Comparison of ENCODE assay signal across 8 cellular contexts in genomic region chr6:112337209-112337638, GRCh38. TPM values are rescaled to one million over a fixed set of nuclear protein-coding genes. Genes with fewer than 3 reads are reported as not detected.
DNase-seq lines count a peak whose midpoint lies in the region; ATAC-seq and TF ChIP-seq lines count a peak whose summit lies in the region.

No MANE protein-coding gene starts in this region.

- no peak overlapping the region for H3K4me3 Mint-ChIP-seq in nephron progenitor cell
- no peak overlapping the region for H3K4me3 Mint-ChIP-seq in T-cell

- peak; percentile 85 for TF ChIP-seq CTCF in epithelial cell of proximal tubule (conservative IDR thresholded peaks at IDR 0.05; ENCODE audit: low read depth, low read length)
- TF ChIP-seq CTCF in nephron progenitor cell (IDR thresholded peaks at IDR 0.05) = peak; percentile 66

- peak overlapping the region; percentile 36 for H3K27ac Mint-ChIP-seq in nephron progenitor cell
- no peak overlapping the region for H3K27ac Mint-ChIP-seq in T-cell

- ATAC-seq in GM19035 (IDR thresholded peaks at IDR 0.05; ENCODE audit: unreplicated experiment) (no peak), T-cell (replicated peaks in 1 of 4) (no peak)

- H3K9me3 Mint-ChIP-seq in nephron progenitor cell (peaks cover under 1% of the 10 kb centered on the region), T-cell (no peaks in the 10 kb centered on the region)

- no peak overlapping the region for H3K4me3 ChIP-seq in epithelial cell of proximal tubule (ENCODE audit: low read depth, low read length)

- POLR2A ChIA-PET in T-cell (lab: Charles Lee) = no interaction called here

- H3K27me3 Mint-ChIP-seq in nephron progenitor cell (ENCODE audit: low read depth, poor library complexity) = no peaks in the 10 kb centered on the region
- H3K27me3 Mint-ChIP-seq in T-cell = peaks cover 14 to 21% of the 10 kb centered on the region in 2 donors

- H3K4me1 Mint-ChIP-seq in nephron progenitor cell = peaks cover 21% of the 10 kb centered on the region
- no peaks in the 10 kb centered on the region for H3K4me1 Mint-ChIP-seq in T-cell

- DNase-seq in COLO668 (lab: John Stamatoyannopoulos, UW; ENCODE audit: unreplicated experiment) = peak; percentile 43
- peak; percentile 19 for DNase-seq in epithelial cell of proximal tubule (ENCODE audit: low read depth)
- DNase-seq in nephron progenitor cell = peak; percentile 61
- no peak for DNase-seq in activated T-cell treated with anti-CD3 and anti-CD28 coated beads for 4 hours
- no peak for DNase-seq in T-cell

- CTCF ChIA-PET in T-cell (lab: Charles Lee) = no interaction called here

- no peak for TF ChIP-seq EP300 in Ishikawa (IDR thresholded peaks at IDR 0.05; ENCODE audit: borderline replicate concordance)

- peak; percentile 82 for TF ChIP-seq RAD21 in Ishikawa (IDR thresholded peaks at IDR 0.05; ENCODE audit: low read depth)

- no peaks in the 10 kb centered on the region for H3K36me3 Mint-ChIP-seq in nephron progenitor cell (ENCODE audit: low read depth)
- no peaks in the 10 kb centered on the region for H3K36me3 Mint-ChIP-seq in T-cell

TF ChIP-seq in Ishikawa, 13 proteins besides CTCF, POLR2A, EP300 and RAD21:
- no peak for TF ChIP-seq ZBTB7A (IDR thresholded peaks at IDR 0.05; ENCODE audit: low read depth)
- TF ChIP-seq TAF1 (IDR thresholded peaks at IDR 0.05; ENCODE audit: low read depth) = no peak
- no peak for TF ChIP-seq MAX (IDR thresholded peaks at IDR 0.05)
- TF ChIP-seq FOXM1 (IDR thresholded peaks at IDR 0.05; ENCODE audit: borderline replicate concordance, low read depth) = no peak
- TF ChIP-seq CEBPB (IDR thresholded peaks at IDR 0.05) = no peak
- TF ChIP-seq, protein P1, sequence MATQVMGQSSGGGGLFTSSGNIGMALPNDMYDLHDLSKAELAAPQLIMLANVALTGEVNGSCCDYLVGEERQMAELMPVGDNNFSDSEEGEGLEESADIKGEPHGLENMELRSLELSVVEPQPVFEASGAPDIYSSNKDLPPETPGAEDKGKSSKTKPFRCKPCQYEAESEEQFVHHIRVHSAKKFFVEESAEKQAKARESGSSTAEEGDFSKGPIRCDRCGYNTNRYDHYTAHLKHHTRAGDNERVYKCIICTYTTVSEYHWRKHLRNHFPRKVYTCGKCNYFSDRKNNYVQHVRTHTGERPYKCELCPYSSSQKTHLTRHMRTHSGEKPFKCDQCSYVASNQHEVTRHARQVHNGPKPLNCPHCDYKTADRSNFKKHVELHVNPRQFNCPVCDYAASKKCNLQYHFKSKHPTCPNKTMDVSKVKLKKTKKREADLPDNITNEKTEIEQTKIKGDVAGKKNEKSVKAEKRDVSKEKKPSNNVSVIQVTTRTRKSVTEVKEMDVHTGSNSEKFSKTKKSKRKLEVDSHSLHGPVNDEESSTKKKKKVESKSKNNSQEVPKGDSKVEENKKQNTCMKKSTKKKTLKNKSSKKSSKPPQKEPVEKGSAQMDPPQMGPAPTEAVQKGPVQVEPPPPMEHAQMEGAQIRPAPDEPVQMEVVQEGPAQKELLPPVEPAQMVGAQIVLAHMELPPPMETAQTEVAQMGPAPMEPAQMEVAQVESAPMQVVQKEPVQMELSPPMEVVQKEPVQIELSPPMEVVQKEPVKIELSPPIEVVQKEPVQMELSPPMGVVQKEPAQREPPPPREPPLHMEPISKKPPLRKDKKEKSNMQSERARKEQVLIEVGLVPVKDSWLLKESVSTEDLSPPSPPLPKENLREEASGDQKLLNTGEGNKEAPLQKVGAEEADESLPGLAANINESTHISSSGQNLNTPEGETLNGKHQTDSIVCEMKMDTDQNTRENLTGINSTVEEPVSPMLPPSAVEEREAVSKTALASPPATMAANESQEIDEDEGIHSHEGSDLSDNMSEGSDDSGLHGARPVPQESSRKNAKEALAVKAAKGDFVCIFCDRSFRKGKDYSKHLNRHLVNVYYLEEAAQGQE (IDR thresholded peaks at IDR 0.05; ENCODE audit: low read depth) = no peak
- TF ChIP-seq, protein P2, sequence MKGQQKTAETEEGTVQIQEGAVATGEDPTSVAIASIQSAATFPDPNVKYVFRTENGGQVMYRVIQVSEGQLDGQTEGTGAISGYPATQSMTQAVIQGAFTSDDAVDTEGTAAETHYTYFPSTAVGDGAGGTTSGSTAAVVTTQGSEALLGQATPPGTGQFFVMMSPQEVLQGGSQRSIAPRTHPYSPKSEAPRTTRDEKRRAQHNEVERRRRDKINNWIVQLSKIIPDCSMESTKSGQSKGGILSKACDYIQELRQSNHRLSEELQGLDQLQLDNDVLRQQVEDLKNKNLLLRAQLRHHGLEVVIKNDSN (IDR thresholded peaks at IDR 0.05) = no peak
- TF ChIP-seq TEAD4 (IDR thresholded peaks at IDR 0.05) = no peak
- TF ChIP-seq YY1 (IDR thresholded peaks at IDR 0.05; ENCODE audit: low read depth) = no peak
- TF ChIP-seq CREB1 (IDR thresholded peaks at IDR 0.05; ENCODE audit: low read depth) = no peak
- TF ChIP-seq TCF12 (IDR thresholded peaks at IDR 0.05; ENCODE audit: low read depth) = no peak
- no peak for TF ChIP-seq EGR1 (IDR thresholded peaks at IDR 0.05)
- no peak for TF ChIP-seq NFIC (IDR thresholded peaks at IDR 0.05)
TF ChIP-seq in Ishikawa: peak in this region for 0.

TF ChIP-seq in PFSK-1, 5 proteins besides CTCF, POLR2A, EP300 and RAD21:
- TF ChIP-seq, protein P1 (IDR thresholded peaks at IDR 0.05; ENCODE audit: insufficient read depth in 1 of 2, low read depth in 2 of 2, low read length in 2 of 2) = no peak
- TF ChIP-seq FOXP2 (optimal IDR thresholded peaks at IDR 0.05; ENCODE audit: borderline replicate concordance, extremely low read depth, extremely low read length, insufficient read depth) (no peak), SIN3A (IDR thresholded peaks at IDR 0.05; ENCODE audit: borderline replicate concordance, insufficient read depth, low read length) (no peak), POLR2AphosphoS5 (IDR thresholded peaks at IDR 0.05; ENCODE audit: low read depth, low read length) (peak; percentile 24; the same call in 1 of the 2 replicates)

RNA-seq across cellular contexts. Expression of gene RFPL4B, which starts 9.9 kb away (rescaled TPM):
- not detected for polyA plus RNA-seq in PFSK-1 (2012; ENCODE audit: insufficient read length, low read depth)
- total RNA-seq in epithelial cell of proximal tubule (not detected in 2 replicates), T-cell (not detected)

Comparison
In these comparisons a context has a peak if more than half of its experiments do, and no peak if none do; other contexts are left out.
1. DNase-seq: peak in COLO668 (single experiment), epithelial cell of proximal tubule (single experiment) and nephron progenitor cell (single experiment); none in activated T-cell treated with anti-CD3 and anti-CD28 coated beads for 4 hours (single experiment) and T-cell (0 of 34).